In genomic region chr17:19024101-19025078, GRCh38 we compare ENCODE assay signal across 9 cellular contexts. TPM values are rescaled to one million over a fixed set of nuclear protein-coding genes. Genes with fewer than 3 reads are reported as not detected.
A peak's percentile ranks its signal among the peaks of the same experiment; 100 is the strongest.
DNase-seq lines count a peak whose midpoint lies in the region; ATAC-seq, FAIRE-seq and TF ChIP-seq lines count a peak whose summit lies in the region.
"Had no signal": no experiment of that assay in that cellular context is flagged by ENCODE, and none has a peak within 500 bp of the region (broad histone marks: within the 10 kb centered on the region; RNA-seq: fewer than 3 reads in every experiment).

No MANE protein-coding gene starts in this region.

- H3K4me1 ChIP-seq in breast epithelium (no peaks in the 10 kb centered on the region), keratinocyte (ENCODE audit: control insufficient read depth, extremely low read depth, insufficient read depth, low read length) (peaks cover 5% of the 10 kb centered on the region), aorta (ENCODE audit: control insufficient read depth in 1 of 2, insufficient read depth in 2 of 2, low read length in 2 of 2) (no peaks in the 10 kb centered on the region)

- ATAC-seq in aorta (ENCODE audit: low FRiP score) = no peak
- ATAC-seq in GM21786 (IDR thresholded peaks at IDR 0.05; ENCODE audit: unreplicated experiment) = no peak

- H3K4me1 Mint-ChIP-seq in MCF 10A (ENCODE audit: insufficient read depth, unreplicated experiment) = no peaks in the 10 kb centered on the region
- H3K4me1 Mint-ChIP-seq in activated naive CD8-positive, alpha-beta T cell (ENCODE audit: low read depth) = peaks cover 19% of the 10 kb centered on the region

- H3K36me3 ChIP-seq in breast epithelium (no peaks in the 10 kb centered on the region), keratinocyte (ENCODE audit: control insufficient read depth in 2 of 2, extremely low read depth in 1 of 2, insufficient read depth in 2 of 2, low read length in 2 of 2) (no peaks in the 10 kb centered on the region), aorta (ENCODE audit: control insufficient read depth in 1 of 2, insufficient read depth in 2 of 2, low read length in 1 of 2) (no peaks in the 10 kb centered on the region)

- H3K36me3 Mint-ChIP-seq in MCF 10A (ENCODE audit: insufficient read depth, unreplicated experiment) = no peaks in the 10 kb centered on the region
- peaks cover 4% of the 10 kb centered on the region for H3K36me3 Mint-ChIP-seq in activated naive CD8-positive, alpha-beta T cell

- dilution Hi-C loops in keratinocyte (cut with MboI; ENCODE audit: extremely low pct_ligation_motif_present, low sequenced_read_pairs) = no loop called here

- H3K9me3 Mint-ChIP-seq in MCF 10A (ENCODE audit: unreplicated experiment) = no peaks in the 10 kb centered on the region
- H3K9me3 Mint-ChIP-seq in activated naive CD8-positive, alpha-beta T cell (ENCODE audit: low read depth) = no peaks in the 10 kb centered on the region

- POLR2A ChIA-PET in MCF 10A (lab: Yijun Ruan, JAX) = interaction anchor here (2.2 kb wide), 1 partner anchor 20 kb away, joined by 8 read pairs; the partner anchor contains the start of gene FAM83G

- intact Hi-C loops in MCF 10A (cut with micrococcal nuclease) = no loop called here
- intact Hi-C loops in breast epithelium (cut with DNase I; ENCODE audit: low total_unique reads) = no loop called here
- intact Hi-C loops in aorta (cut with DNase I) = loop anchor here in 1 of 2 donors (10.0 kb wide), 1 partner anchor 70 kb away; the partner anchor contains the start of gene SLC5A10

- no peak overlapping the region for H2AFZ ChIP-seq in keratinocyte (ENCODE audit: control insufficient read depth, low read length)

- TF ChIP-seq CTCF in MCF 10A (IDR thresholded peaks at IDR 0.05; ENCODE audit: unreplicated experiment) = no peak
- TF ChIP-seq CTCF in breast epithelium (IDR thresholded peaks at IDR 0.05) = no peak
- TF ChIP-seq CTCF in keratinocyte (optimal IDR thresholded peaks at IDR 0.05 in 1 of 3, IDR thresholded peaks at IDR 0.05 in 1 of 3, conservative IDR thresholded peaks at IDR 0.05 in 1 of 3; ENCODE audit: extremely low read depth in 1 of 3, insufficient read depth in 2 of 3, low read length in 3 of 3) = no peak

- DNase-seq in MCF 10A (ENCODE audit: unreplicated experiment) (peak; percentile 30), breast epithelium (ENCODE audit: low spot score in 2 of 2) (no peak), keratinocyte (ENCODE audit: low read depth, low spot score) (peak; percentile 85), aorta (peak; percentile 29 to 55), SKM-1 (lab: John Stamatoyannopoulos, UW; ENCODE audit: unreplicated experiment) (no peak), GM19240 (ENCODE audit: insufficient read length, low spot score) (no peak)
- DNase-seq: C1 segment of cervical spinal cord had no signal

- no TSS peak for BruUV-seq in MCF 10A (replicated peaks; lab: Mats Ljungman, UMichigan)

- H3K27ac ChIP-seq in breast epithelium (no peak overlapping the region), keratinocyte (ENCODE audit: control insufficient read depth, insufficient read depth, low read length) (no peak overlapping the region), aorta (ENCODE audit: low read depth in 1 of 2, low read length in 2 of 2) (no peak overlapping the region)

- CTCF ChIA-PET in MCF 10A (lab: Yijun Ruan, JAX) = interaction anchor here (0.6 to 3.5 kb wide), 3 partner anchors 11 to 63 kb away, joined by 3 to 22 read pairs (median 6); no protein-coding TSS in a partner anchor

- H3K4me3 Mint-ChIP-seq in MCF 10A (ENCODE audit: unreplicated experiment) = no peak overlapping the region
- peak overlapping the region; percentile 38 for H3K4me3 Mint-ChIP-seq in activated naive CD8-positive, alpha-beta T cell

- no peak overlapping the region for H3K9ac ChIP-seq in keratinocyte (ENCODE audit: control insufficient read depth, extremely low read depth, insufficient read depth, low read length)

- H3K27ac Mint-ChIP-seq in MCF 10A (ENCODE audit: low read depth, unreplicated experiment) = no peak overlapping the region
- peak overlapping the region; percentile 90 for H3K27ac Mint-ChIP-seq in activated naive CD8-positive, alpha-beta T cell

- WGBS in aorta, 2 donors = 88 to 89% methylated on average over 22 of the region's 22 CpGs

- H3K4me3 ChIP-seq in breast epithelium (no peak overlapping the region), keratinocyte (ENCODE audit: control insufficient read depth in 2 of 3, extremely low read depth in 1 of 3, insufficient read depth in 2 of 3, low read depth in 1 of 3, low read length in 3 of 3) (no peak overlapping the region), aorta (ENCODE audit: low read length in 2 of 2) (no peak overlapping the region)

- peak; percentile 92 for FAIRE-seq in keratinocyte (lab: Jason Lieb, UNC)

- peak overlapping the region; percentile 6 for H3K4me2 ChIP-seq in keratinocyte (ENCODE audit: control insufficient read depth, extremely low read depth, insufficient read depth, low read depth, low read length)

- H3K27me3 ChIP-seq in breast epithelium (no peaks in the 10 kb centered on the region), keratinocyte (ENCODE audit: control insufficient read depth, extremely low read depth, insufficient read depth, low read length) (no peaks in the 10 kb centered on the region), aorta (ENCODE audit: control insufficient read depth in 1 of 2, insufficient read depth in 2 of 2, low read length in 1 of 2) (no peaks in the 10 kb centered on the region)

- H3K9me1 ChIP-seq in keratinocyte (ENCODE audit: control insufficient read depth, extremely low read depth, insufficient read depth, low read length) = no peaks in the 10 kb centered on the region

- H3K9me3 ChIP-seq in breast epithelium (no peaks in the 10 kb centered on the region), keratinocyte (ENCODE audit: control insufficient read depth, low read depth, low read length) (no peaks in the 10 kb centered on the region), aorta (ENCODE audit: control insufficient read depth, low read length) (no peaks in the 10 kb centered on the region)

- H3K79me2 ChIP-seq in keratinocyte (ENCODE audit: control insufficient read depth, insufficient read depth, low read length) = no peaks in the 10 kb centered on the region

- no peaks in the 10 kb centered on the region for H4K20me1 ChIP-seq in keratinocyte (ENCODE audit: control insufficient read depth, extremely low read depth, insufficient read depth, low read length)

- H3K27me3 Mint-ChIP-seq in MCF 10A (ENCODE audit: insufficient read depth, unreplicated experiment) = no peaks in the 10 kb centered on the region
- H3K27me3 Mint-ChIP-seq in activated naive CD8-positive, alpha-beta T cell = no peaks in the 10 kb centered on the region

- TF ChIP-seq POLR2A in breast epithelium (IDR thresholded peaks at IDR 0.05) = no peak

RNA-seq across cellular contexts. Expression of gene FAM83G, which starts 19.8 kb away (rescaled TPM):
- 47.7 and 50.1 TPM in 2 replicates for total RNA-seq in MCF 10A (2022)
- total RNA-seq in breast epithelium = 10 to 100 TPM in 1 of 3 donors, 1 to 10 TPM in 2; 1.8 to 11.0 (median 7.2) TPM
- 23.2 to 29.8 TPM (median 23.7 TPM) in 3 replicates for polyA plus RNA-seq in keratinocyte
- 17.7 TPM for polyA plus RNA-seq in keratinocyte (2011; ENCODE audit: low read depth)
- polyA plus RNA-seq in keratinocyte (2011; cell fraction: cytosol; rRNA removed) = 15.2 and 25.5 TPM in 2 replicates
- polyA plus RNA-seq in keratinocyte (2011; cell fraction: nucleus; rRNA removed) = 57.1 and 69.8 TPM in 2 replicates
- 30.2 and 48.6 TPM in 2 replicates for polyA plus RNA-seq in keratinocyte (2012; ENCODE audit: low replicate concordance)
- polyA minus RNA-seq in keratinocyte = 29.1 to 51.3 TPM (median 33.1 TPM) in 3 replicates
- 58.1 TPM for polyA minus RNA-seq in keratinocyte (2011; cell fraction: cytosol; rRNA and poly(A)+ RNA removed)
- 67.7 and 69.3 TPM in 2 replicates for polyA minus RNA-seq in keratinocyte (2011; cell fraction: nucleus; rRNA and poly(A)+ RNA removed)
- 10 to 100 TPM in 1 of 2 donors, 1 to 10 TPM in 1; 7.1 to 12.9 TPM for total RNA-seq in aorta
- polyA plus RNA-seq in aorta = 1 to 10 TPM; 2.5 to 3.4 TPM

RNA-seq across cellular contexts. Expression of gene GRAP, which starts 22.4 kb away (rescaled TPM):
- total RNA-seq in MCF 10A (2022) (not detected in 2 replicates), breast epithelium (1 to 10 TPM; 1.8 to 9.8 (median 2.2) TPM), aorta (1 to 10 TPM; 4.0 to 6.3 TPM)
- polyA plus RNA-seq in keratinocyte (0.02 to 0.05 TPM (median 0.03 TPM) in 3 replicates), aorta (1 to 10 TPM in 1 of 2 donors, under 1 TPM in 1; 0.87 to 2.4 TPM)
- polyA plus RNA-seq in keratinocyte (2011; ENCODE audit: low read depth) = not detected
- polyA plus RNA-seq in keratinocyte (2011; cell fraction: cytosol; rRNA removed) = 0.04 TPM in 1 of 2 replicates, not detected in the other
- polyA plus RNA-seq in keratinocyte (2011; cell fraction: nucleus; rRNA removed) = 0.12 TPM in 1 of 2 replicates, not detected in the other
- polyA plus RNA-seq in keratinocyte (2012; ENCODE audit: low replicate concordance) = not detected in 2 replicates
- polyA minus RNA-seq in keratinocyte = not detected in 3 replicates
- not detected for polyA minus RNA-seq in keratinocyte (2011; cell fraction: cytosol; rRNA and poly(A)+ RNA removed)
- polyA minus RNA-seq in keratinocyte (2011; cell fraction: nucleus; rRNA and poly(A)+ RNA removed) = not detected in 2 replicates

Comparison
In these comparisons a context has a peak if more than half of its experiments do, and no peak if none do; other contexts are left out.
1. DNase-seq: peak in MCF 10A (single experiment), keratinocyte (single experiment) and aorta (2 of 2); none in breast epithelium (0 of 2), SKM-1 (single experiment) and GM19240 (single experiment).